In genomic region chr12:116075251-116075650, GRCh38 we compare ENCODE assay signal across 31 cellular contexts.
DNase-seq lines count a peak whose midpoint lies in the region; ATAC-seq and TF ChIP-seq lines count a peak whose summit lies in the region.
"Had no signal": no experiment of that assay in that cellular context is flagged by ENCODE, and none has a peak within 500 bp of the region (broad histone marks: within the 10 kb centered on the region; RNA-seq: fewer than 3 reads in every experiment).

No MANE protein-coding gene starts in this region.

- H3K4me3 ChIP-seq in cardiac muscle cell: no peak overlapping the region
- H3K4me3 ChIP-seq in left ventricle myocardium inferior: no peak overlapping the region
- H3K4me3 ChIP-seq in GM23338: no peak overlapping the region
- H3K4me3 ChIP-seq: adrenal gland, psoas muscle, sigmoid colon, tibial artery had no signal

- H3K4me3 Mint-ChIP-seq in WTC11 (no peak overlapping the region), memory B cell (no peak overlapping the region), GM23338 (no peak overlapping the region)
- no peak overlapping the region for H3K4me3 Mint-ChIP-seq in stimulated activated effector memory CD8-positive, alpha-beta T cell treated with anti-CD3 and anti-CD28 coated beads, Interleukin-12 subunit alpha, Interleukin-12 subunit beta, amount 100 ng/mL, for 72 hours
- H3K4me3 Mint-ChIP-seq: activated CD4-positive, alpha-beta T cell treated with anti-CD3 and anti-CD28 coated beads for 36 hours; activated CD8-positive, alpha-beta T cell treated with anti-CD3 and anti-CD28 coated beads for 36 hours; activated naive CD4-positive, alpha-beta T cell treated with anti-CD3 and anti-CD28 coated beads, Interleukin-2, amount 10 ng/mL, durations not matched to agents 7 days and 5 days; activated T-helper 17 cell treated with anti-CD3 and anti-CD28 coated beads, Interleukin-2, amount 50 U/mL, for 72 hours; H9 had no signal

- H3K27me3 ChIP-seq in cardiac muscle cell (no peaks in the 10 kb centered on the region), left ventricle myocardium inferior (ENCODE audit: low read depth) (no peaks in the 10 kb centered on the region), GM23338 (ENCODE audit: insufficient read depth) (no peaks in the 10 kb centered on the region)
- H3K27me3 ChIP-seq: adrenal gland, brain microvascular endothelial cell, sigmoid colon, tibial artery had no signal

- H3K27ac ChIP-seq in cardiac muscle cell: peak overlapping the region; percentile 34
- no peak overlapping the region for H3K27ac ChIP-seq in left ventricle myocardium inferior (replicated peaks)
- H3K27ac ChIP-seq in GM23338 (ENCODE audit: low read depth): no peak overlapping the region
- H3K27ac ChIP-seq: adrenal gland, brain microvascular endothelial cell, HL-60, psoas muscle, sigmoid colon, tibial artery had no signal

- ATAC-seq in WTC11 (no peak), memory B cell (ENCODE audit: low read depth) (no peak), GM23338 (no peak)
- ATAC-seq in stimulated activated effector memory CD8-positive, alpha-beta T cell treated with anti-CD3 and anti-CD28 coated beads, Interleukin-12 subunit alpha, Interleukin-12 subunit beta, amount 100 ng/mL, for 72 hours: no peak
- ATAC-seq: activated CD4-positive, alpha-beta T cell treated with anti-CD3 and anti-CD28 coated beads for 36 hours; activated CD8-positive, alpha-beta T cell treated with anti-CD3 and anti-CD28 coated beads for 36 hours; activated T-helper 17 cell treated with anti-CD3 and anti-CD28 coated beads, Interleukin-2, amount 50 U/mL, for 72 hours; left cardiac atrium; Right ventricle myocardium inferior; SK-N-SH treated with all-trans-retinoic acid at 6 μM for 48 hours had no signal

- no peaks in the 10 kb centered on the region for H3K9me3 ChIP-seq in cardiac muscle cell (ENCODE audit: low read depth)
- H3K9me3 ChIP-seq in left ventricle myocardium inferior (replicated peaks): no peaks in the 10 kb centered on the region
- H3K9me3 ChIP-seq: adrenal gland, psoas muscle, sigmoid colon, tibial artery had no signal

- CTCF ChIA-PET in WTC11 (lab: Charles Lee): no interaction called here

- POLR2A ChIA-PET in WTC11 (lab: Charles Lee): no interaction called here

- no peaks in the 10 kb centered on the region for H3K36me3 ChIP-seq in cardiac muscle cell
- no peaks in the 10 kb centered on the region for H3K36me3 ChIP-seq in left ventricle myocardium inferior
- no peaks in the 10 kb centered on the region for H3K36me3 ChIP-seq in GM23338 (ENCODE audit: insufficient read depth)
- H3K36me3 ChIP-seq: adrenal gland, brain microvascular endothelial cell, sigmoid colon, tibial artery had no signal

- H3K9me3 Mint-ChIP-seq in WTC11 (no peaks in the 10 kb centered on the region), memory B cell (no peaks in the 10 kb centered on the region), GM23338 (no peaks in the 10 kb centered on the region)
- H3K9me3 Mint-ChIP-seq in stimulated activated effector memory CD8-positive, alpha-beta T cell treated with anti-CD3 and anti-CD28 coated beads, Interleukin-12 subunit alpha, Interleukin-12 subunit beta, amount 100 ng/mL, for 72 hours: no peaks in the 10 kb centered on the region
- H3K9me3 Mint-ChIP-seq: activated CD8-positive, alpha-beta T cell treated with anti-CD3 and anti-CD28 coated beads for 36 hours; activated naive CD4-positive, alpha-beta T cell treated with anti-CD3 and anti-CD28 coated beads, Interleukin-2, amount 10 ng/mL, durations not matched to agents 7 days and 5 days; activated T-helper 17 cell treated with anti-CD3 and anti-CD28 coated beads, Interleukin-2, amount 50 U/mL, for 72 hours; H9 had no signal

- intact Hi-C loops in left ventricle myocardium inferior (cut with micrococcal nuclease): no loop called here

- no peak overlapping the region for H3K4me2 ChIP-seq in GM23338

- H3K4me1 ChIP-seq in cardiac muscle cell (ENCODE audit: low read depth) (peaks cover 20% of the 10 kb centered on the region), left ventricle myocardium inferior (peaks cover 33% of the 10 kb centered on the region), GM23338 (ENCODE audit: insufficient read depth) (peaks cover 50% of the 10 kb centered on the region)

- H2AFZ ChIP-seq in GM23338: no peak overlapping the region

- 0 out of 2 replicates have a peak, but pooled peaks cover 2% of the 10 kb centered on the region for H4K20me1 ChIP-seq in GM23338 (replicated peaks; ENCODE audit: insufficient read depth)

- H3K27ac Mint-ChIP-seq in WTC11: peak overlapping the region; percentile 21; the same call in 1 of the 2 replicates
- H3K27ac Mint-ChIP-seq in memory B cell: peak overlapping the region; percentile 63
- peak overlapping the region; percentile 4 for H3K27ac Mint-ChIP-seq in stimulated activated effector memory CD8-positive, alpha-beta T cell treated with anti-CD3 and anti-CD28 coated beads, Interleukin-12 subunit alpha, Interleukin-12 subunit beta, amount 100 ng/mL, for 72 hours
- no peak overlapping the region for H3K27ac Mint-ChIP-seq in GM23338
- H3K27ac Mint-ChIP-seq: activated CD4-positive, alpha-beta T cell treated with anti-CD3 and anti-CD28 coated beads for 36 hours; activated CD8-positive, alpha-beta T cell treated with anti-CD3 and anti-CD28 coated beads for 36 hours; activated naive CD4-positive, alpha-beta T cell treated with anti-CD3 and anti-CD28 coated beads, Interleukin-2, amount 10 ng/mL, durations not matched to agents 7 days and 5 days; activated T-helper 17 cell treated with anti-CD3 and anti-CD28 coated beads, Interleukin-2, amount 50 U/mL, for 72 hours had no signal

- DNase-seq in cardiac muscle cell (ENCODE audit: low read depth in 1 of 2, low spot score in 1 of 2): no peak
- DNase-seq in left ventricle myocardium inferior: no peak
- no peak for DNase-seq in WTC11 (ENCODE audit: low spot score)
- DNase-seq in memory B cell (ENCODE audit: low spot score in 2 of 2): no peak
- DNase-seq in stimulated activated effector memory CD8-positive, alpha-beta T cell treated with anti-CD3 and anti-CD28 coated beads, Interleukin-12 subunit alpha, Interleukin-12 subunit beta, amount 100 ng/mL, for 72 hours (ENCODE audit: low spot score in 2 of 2): no peak
- no peak for DNase-seq in foreskin melanocyte
- DNase-seq in GM23338 (ENCODE audit: low spot score): no peak
- DNase-seq in NCI-H345 treated with DMSO at 0.1 percent for 48 hours (lab: John Stamatoyannopoulos, UW; ENCODE audit: unreplicated experiment): no peak
- DNase-seq: ACHN; activated CD4-positive, alpha-beta T cell treated with anti-CD3 and anti-CD28 coated beads for 36 hours; activated CD8-positive, alpha-beta T cell treated with anti-CD3 and anti-CD28 coated beads for 36 hours; activated naive CD4-positive, alpha-beta T cell treated with anti-CD3 and anti-CD28 coated beads, Interleukin-2, amount 10 ng/mL, durations not matched to agents 7 days and 5 days; adrenal gland; brain microvascular endothelial cell; effector CD4-positive, alpha-beta T cell; H9; hypothalamus; left cardiac atrium; mammary epithelial cell; MV-4-11; NCI-H1436 treated with DMSO at 0.1 percent for 48 hours; NCI-H2171; psoas muscle; sigmoid colon; stimulated activated CD4-positive, alpha-beta T cell treated with anti-CD3 and anti-CD28 coated beads, Interleukin-4, amount 100 ng/mL, for 1 hour; T-helper 2 cell; tibial artery had no signal

- H3K4me1 Mint-ChIP-seq in WTC11 (peaks cover 47% of the 10 kb centered on the region), memory B cell (peaks cover 21% of the 10 kb centered on the region), GM23338 (peaks cover 46% of the 10 kb centered on the region)
- H3K4me1 Mint-ChIP-seq in stimulated activated effector memory CD8-positive, alpha-beta T cell treated with anti-CD3 and anti-CD28 coated beads, Interleukin-12 subunit alpha, Interleukin-12 subunit beta, amount 100 ng/mL, for 72 hours: peaks cover 5% of the 10 kb centered on the region

- no peaks in the 10 kb centered on the region for H3F3A ChIP-seq in GM23338 (replicated peaks; ENCODE audit: low read depth)

- no peaks in the 10 kb centered on the region for H3K27me3 Mint-ChIP-seq in WTC11 (ENCODE audit: low read depth)
- no peaks in the 10 kb centered on the region for H3K27me3 Mint-ChIP-seq in memory B cell
- no peaks in the 10 kb centered on the region for H3K27me3 Mint-ChIP-seq in GM23338 (ENCODE audit: insufficient read depth, low read depth, poor library complexity)
- H3K27me3 Mint-ChIP-seq: activated CD4-positive, alpha-beta T cell treated with anti-CD3 and anti-CD28 coated beads for 36 hours; activated CD8-positive, alpha-beta T cell treated with anti-CD3 and anti-CD28 coated beads for 36 hours; activated naive CD4-positive, alpha-beta T cell treated with anti-CD3 and anti-CD28 coated beads, Interleukin-2, amount 10 ng/mL, durations not matched to agents 7 days and 5 days; activated T-helper 17 cell treated with anti-CD3 and anti-CD28 coated beads, Interleukin-2, amount 50 U/mL, for 72 hours had no signal

- TF ChIP-seq CTCF in cardiac muscle cell (IDR thresholded peaks at IDR 0.05; ENCODE audit: low read depth, low read length): no peak
- TF ChIP-seq CTCF in left ventricle myocardium inferior (IDR thresholded peaks at IDR 0.05; ENCODE audit: borderline replicate concordance): no peak
- TF ChIP-seq CTCF in WTC11 (IDR thresholded peaks at IDR 0.05): no peak
- no peak for TF ChIP-seq CTCF in GM23338 (conservative IDR thresholded peaks at IDR 0.05; ENCODE audit: low read depth in 2 of 2)

- H3K36me3 Mint-ChIP-seq in WTC11 (no peaks in the 10 kb centered on the region), memory B cell (peaks cover 7% of the 10 kb centered on the region), GM23338 (ENCODE audit: low read depth) (no peaks in the 10 kb centered on the region)
- H3K36me3 Mint-ChIP-seq in stimulated activated effector memory CD8-positive, alpha-beta T cell treated with anti-CD3 and anti-CD28 coated beads, Interleukin-12 subunit alpha, Interleukin-12 subunit beta, amount 100 ng/mL, for 72 hours: no peaks in the 10 kb centered on the region

- no peaks in the 10 kb centered on the region for H3K9me2 ChIP-seq in GM23338 (ENCODE audit: insufficient read depth)

- peaks cover 29% of the 10 kb centered on the region for H3K79me2 ChIP-seq in GM23338 (replicated peaks; ENCODE audit: insufficient read depth)

TF ChIP-seq in WTC11, 78 proteins besides CTCF, POLR2A, EP300 and RAD21:
- TF ChIP-seq NFATC4 (CRISPR knock-in tag; IDR thresholded peaks at IDR 0.05) (no peak), ZNF263 (CRISPR knock-in tag; IDR thresholded peaks at IDR 0.05; ENCODE audit: low read depth) (no peak)
